Comparison of ENCODE assay signal across 20 cellular contexts in the genomic region with DNA sequence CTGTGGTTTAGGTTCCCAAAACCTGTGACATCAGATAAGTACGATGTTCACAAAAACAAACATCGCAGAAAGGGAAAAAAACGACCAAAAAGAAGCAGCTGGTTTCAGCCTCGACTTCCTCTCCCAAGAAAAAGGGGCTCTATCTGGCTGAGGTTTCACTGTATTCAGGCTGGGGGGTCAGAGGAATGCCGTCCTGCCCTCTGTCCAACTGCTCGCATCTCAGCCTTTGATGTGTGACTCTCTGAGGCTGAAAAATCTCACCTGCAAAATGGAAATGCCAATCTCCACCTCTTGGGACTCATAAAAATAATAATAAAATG.
DNase-seq lines count a peak whose midpoint lies in the region; ATAC-seq and TF ChIP-seq lines count a peak whose summit lies in the region.
"Had no signal": no experiment of that assay in that cellular context is flagged by ENCODE, and none has a peak within 500 bp of the region (broad histone marks: within the 10 kb centered on the region; RNA-seq: fewer than 3 reads in every experiment).

No MANE protein-coding gene starts in this region.

- H3K9me3 ChIP-seq in CD8-positive, alpha-beta memory T cell (ENCODE audit: low read length): no peaks in the 10 kb centered on the region
- H3K9me3 ChIP-seq: heart right ventricle, vagina had no signal

- no peaks in the 10 kb centered on the region for H3K9me3 Mint-ChIP-seq in activated T-cell treated with anti-CD3 and anti-CD28 coated beads, Interleukin-2, amount 50 U/mL, for 24 hours
- no peaks in the 10 kb centered on the region for H3K9me3 Mint-ChIP-seq in CD8-positive, alpha-beta memory T cell
- H3K9me3 Mint-ChIP-seq in activated T-helper 2 cell treated with anti-CD3 and anti-CD28 coated beads, Interferon-gamma antibody, Interleukin-2, Interleukin-4, amounts not matched to agents 10 μg/mL and 5 μg/mL and 100 μg/mL, durations not matched to agents 14 hours and 24 hours and 36 hours: no peaks in the 10 kb centered on the region
- no peaks in the 10 kb centered on the region for H3K9me3 Mint-ChIP-seq in natural killer cell

- H3K4me1 Mint-ChIP-seq in activated T-cell treated with anti-CD3 and anti-CD28 coated beads, Interleukin-2, amount 50 U/mL, for 24 hours (ENCODE audit: low read depth): peaks cover 65% of the 10 kb centered on the region
- H3K4me1 Mint-ChIP-seq in CD8-positive, alpha-beta memory T cell: peaks cover 62 to 74% (median 68%) of the 10 kb centered on the region in 3 donors
- H3K4me1 Mint-ChIP-seq in activated T-helper 2 cell treated with anti-CD3 and anti-CD28 coated beads, Interferon-gamma antibody, Interleukin-2, Interleukin-4, amounts not matched to agents 10 μg/mL and 5 μg/mL and 100 μg/mL, durations not matched to agents 14 hours and 24 hours and 36 hours (ENCODE audit: low read depth): peaks cover 62% of the 10 kb centered on the region
- peaks cover 70 to 75% of the 10 kb centered on the region in 2 donors for H3K4me1 Mint-ChIP-seq in natural killer cell
- H3K4me1 Mint-ChIP-seq: memory B cell had no signal

- peak overlapping the region; percentile 65 for H3K27ac ChIP-seq in CD8-positive, alpha-beta memory T cell (ENCODE audit: low read depth, low read length)
- H3K27ac ChIP-seq: brain microvascular endothelial cell, foreskin keratinocyte, vagina, WERI-Rb-1 had no signal

- DNase-seq in activated T-cell treated with anti-CD3 and anti-CD28 coated beads, Interleukin-2, amount 50 U/mL, for 24 hours: no peak
- DNase-seq in activated T-cell treated with anti-CD3 and anti-CD28 coated beads for 4 hours (no peak), natural killer cell (no peak), SIG-M5 treated with dmso at 0.1 percent for 504 hours (lab: John Stamatoyannopoulos, UW; ENCODE audit: unreplicated experiment) (no peak)
- no peak for DNase-seq in CD8-positive, alpha-beta memory T cell
- DNase-seq in activated T-helper 2 cell treated with anti-CD3 and anti-CD28 coated beads, Interferon-gamma antibody, Interleukin-2, Interleukin-4, amounts not matched to agents 10 μg/mL and 5 μg/mL and 100 μg/mL, durations not matched to agents 14 hours and 24 hours and 36 hours (ENCODE audit: low spot score): no peak
- DNase-seq: brain microvascular endothelial cell, foreskin keratinocyte, heart right ventricle, NCI-H1105, NCI-H2081, NCI-H345, NCI-H774, occipital lobe, substantia nigra, WERI-Rb-1 had no signal

- H3K36me3 ChIP-seq in CD8-positive, alpha-beta memory T cell (ENCODE audit: insufficient read depth, low read length): no peaks in the 10 kb centered on the region
- H3K36me3 ChIP-seq: brain microvascular endothelial cell, heart right ventricle, vagina, WERI-Rb-1 had no signal

- CTCF ChIA-PET in CD8-positive, alpha-beta memory T cell (lab: Charles Lee): no interaction called here

- peaks cover 45% of the 10 kb centered on the region for H3K4me1 ChIP-seq in CD8-positive, alpha-beta memory T cell (ENCODE audit: insufficient read depth, low read length)
- H3K4me1 ChIP-seq: foreskin keratinocyte had no signal

- intact Hi-C loops in activated T-helper 2 cell treated with anti-CD3 and anti-CD28 coated beads, Interferon-gamma antibody, Interleukin-2, Interleukin-4, amounts not matched to agents 10 μg/mL and 5 μg/mL and 100 μg/mL, durations not matched to agents 14 hours and 24 hours and 36 hours (cut with micrococcal nuclease): loop anchor here (1.0 to 5.0 kb wide), 3 partner anchors 47 to 194 kb away; partner anchors contain the start of gene CEBPB
- intact Hi-C loops in natural killer cell (cut with micrococcal nuclease): loop anchor here (1.0 to 2.0 kb wide), 6 partner anchors 38 to 276 kb away; partner anchors contain the start of gene CEBPB

- POLR2A ChIA-PET in CD8-positive, alpha-beta memory T cell (lab: Charles Lee): interaction anchor here (0.7 kb wide), 1 partner anchor 1056 kb away, joined by 6 read pairs; no protein-coding TSS in a partner anchor

- H3K27me3 Mint-ChIP-seq in activated T-cell treated with anti-CD3 and anti-CD28 coated beads, Interleukin-2, amount 50 U/mL, for 24 hours: no peaks in the 10 kb centered on the region
- H3K27me3 Mint-ChIP-seq in CD8-positive, alpha-beta memory T cell: no peaks in the 10 kb centered on the region
- peaks cover 5% of the 10 kb centered on the region for H3K27me3 Mint-ChIP-seq in activated T-helper 2 cell treated with anti-CD3 and anti-CD28 coated beads, Interferon-gamma antibody, Interleukin-2, Interleukin-4, amounts not matched to agents 10 μg/mL and 5 μg/mL and 100 μg/mL, durations not matched to agents 14 hours and 24 hours and 36 hours (ENCODE audit: low read depth)
- H3K27me3 Mint-ChIP-seq in natural killer cell (ENCODE audit: low read depth in 2 of 2): peaks cover 0 to 3% of the 10 kb centered on the region in 2 donors

- peak overlapping the region; percentile 21 for H3K4me3 ChIP-seq in CD8-positive, alpha-beta memory T cell (ENCODE audit: low read length)
- H3K4me3 ChIP-seq: heart right ventricle, vagina had no signal

- ATAC-seq in natural killer cell (no peak), HG02610 (IDR thresholded peaks at IDR 0.05; ENCODE audit: unreplicated experiment) (no peak), HG03108 (IDR thresholded peaks at IDR 0.05; ENCODE audit: unreplicated experiment) (no peak)
- ATAC-seq: foreskin keratinocyte had no signal

- H3K27me3 ChIP-seq in CD8-positive, alpha-beta memory T cell (ENCODE audit: insufficient read depth, low read length, poor library complexity, severe bottlenecking): no peaks in the 10 kb centered on the region
- H3K27me3 ChIP-seq: brain microvascular endothelial cell, foreskin keratinocyte, heart right ventricle, vagina had no signal

- H3K36me3 Mint-ChIP-seq in activated T-cell treated with anti-CD3 and anti-CD28 coated beads, Interleukin-2, amount 50 U/mL, for 24 hours (ENCODE audit: low read depth): no peaks in the 10 kb centered on the region
- no peaks in the 10 kb centered on the region for H3K36me3 Mint-ChIP-seq in CD8-positive, alpha-beta memory T cell
- H3K36me3 Mint-ChIP-seq in activated T-helper 2 cell treated with anti-CD3 and anti-CD28 coated beads, Interferon-gamma antibody, Interleukin-2, Interleukin-4, amounts not matched to agents 10 μg/mL and 5 μg/mL and 100 μg/mL, durations not matched to agents 14 hours and 24 hours and 36 hours (ENCODE audit: low read depth): no peaks in the 10 kb centered on the region
- no peaks in the 10 kb centered on the region for H3K36me3 Mint-ChIP-seq in natural killer cell

- TF ChIP-seq CTCF in natural killer cell (IDR thresholded peaks at IDR 0.05): no peak

- peak overlapping the region; percentile 51 for H3K27ac Mint-ChIP-seq in activated T-cell treated with anti-CD3 and anti-CD28 coated beads, Interleukin-2, amount 50 U/mL, for 24 hours
- peak overlapping the region; percentile 72 to 93 (median 90) for H3K27ac Mint-ChIP-seq in CD8-positive, alpha-beta memory T cell
- H3K27ac Mint-ChIP-seq in activated T-helper 2 cell treated with anti-CD3 and anti-CD28 coated beads, Interferon-gamma antibody, Interleukin-2, Interleukin-4, amounts not matched to agents 10 μg/mL and 5 μg/mL and 100 μg/mL, durations not matched to agents 14 hours and 24 hours and 36 hours: peak overlapping the region; percentile 72
- peak overlapping the region; percentile 69 to 89 for H3K27ac Mint-ChIP-seq in natural killer cell
- H3K27ac Mint-ChIP-seq: memory B cell had no signal

- peak overlapping the region; percentile 9 for H3K4me3 Mint-ChIP-seq in activated T-cell treated with anti-CD3 and anti-CD28 coated beads, Interleukin-2, amount 50 U/mL, for 24 hours
- peak overlapping the region; percentile 39 to 73 (median 64) for H3K4me3 Mint-ChIP-seq in CD8-positive, alpha-beta memory T cell
- H3K4me3 Mint-ChIP-seq in activated T-helper 2 cell treated with anti-CD3 and anti-CD28 coated beads, Interferon-gamma antibody, Interleukin-2, Interleukin-4, amounts not matched to agents 10 μg/mL and 5 μg/mL and 100 μg/mL, durations not matched to agents 14 hours and 24 hours and 36 hours (ENCODE audit: low read depth): peak overlapping the region; percentile 52
- peak overlapping the region; percentile 70 for H3K4me3 Mint-ChIP-seq in natural killer cell
- H3K4me3 Mint-ChIP-seq: memory B cell had no signal

Comparison
In these comparisons a context has a peak if more than half of its experiments do, and no peak if none do; other contexts are left out.
1. H3K4me3 Mint-ChIP-seq: peak in every context shown above with its lines; median percentile 70 in natural killer cell; 64 in CD8-positive, alpha-beta memory T cell; 52 in activated T-helper 2 cell treated with anti-CD3 and anti-CD28 coated beads, Interferon-gamma antibody, Interleukin-2, Interleukin-4, amounts not matched to agents 10 μg/mL and 5 μg/mL and 100 μg/mL, durations not matched to agents 14 hours and 24 hours and 36 hours; 9 in activated T-cell treated with anti-CD3 and anti-CD28 coated beads, Interleukin-2, amount 50 U/mL, for 24 hours.